20 cellular contexts compared by ENCODE assay signal in the genomic region with DNA sequence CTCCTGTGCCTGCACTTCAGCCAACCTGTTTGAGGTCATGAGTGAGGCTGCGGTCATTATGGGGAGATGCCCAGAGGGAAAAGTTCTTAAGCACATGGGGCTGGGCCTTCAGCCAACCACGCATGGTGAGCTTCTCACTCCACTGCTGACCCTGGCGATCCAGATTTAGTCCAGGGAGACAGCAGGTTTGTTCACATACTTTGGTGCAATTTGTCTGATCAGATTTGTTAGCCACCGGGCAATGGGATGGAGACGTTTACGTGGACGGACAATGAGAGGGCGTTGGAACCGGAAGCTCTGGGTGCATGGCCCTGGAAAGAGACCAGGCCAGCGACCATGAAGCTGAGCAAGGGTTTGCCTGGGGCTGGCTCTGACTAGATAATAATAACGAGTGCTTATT. TPM values are rescaled to one million over a fixed set of nuclear protein-coding genes. Genes with fewer than 3 reads are reported as not detected.
DNase-seq lines count a peak whose midpoint lies in the region; ATAC-seq and TF ChIP-seq lines count a peak whose summit lies in the region.
"Had no signal": no experiment of that assay in that cellular context is flagged by ENCODE, and none has a peak within 500 bp of the region (broad histone marks: within the 10 kb centered on the region; RNA-seq: fewer than 3 reads in every experiment).

No MANE protein-coding gene starts in this region.

- no peak overlapping the region for H2BK120ac ChIP-seq in trophoblast cell (ENCODE audit: insufficient read depth, low read length, poor library complexity)

- H3K4me2 ChIP-seq in OCI-LY1 (ENCODE audit: low read length) (no peak overlapping the region), trophoblast cell (ENCODE audit: low read length) (no peak overlapping the region)
- H3K4me2 ChIP-seq: BLaER1 had no signal

- H3K14ac ChIP-seq in trophoblast cell (ENCODE audit: low read length) = no peak overlapping the region

- H3F3A ChIP-seq in OCI-LY1 (ENCODE audit: insufficient read depth, low read length) = peaks cover 6% of the 10 kb centered on the region; the same call in 1 of the 2 replicates

- H3K27me3 Mint-ChIP-seq in activated naive CD4-positive, alpha-beta T cell treated with anti-CD3 and anti-CD28 coated beads, Interleukin-2, amount 50 U/mL, for 24 hours = no peaks in the 10 kb centered on the region
- H3K27me3 Mint-ChIP-seq: CD4-positive, alpha-beta memory T cell had no signal

- no peak overlapping the region for H3K18ac ChIP-seq in trophoblast cell (ENCODE audit: low read length)

- no peak overlapping the region for H2BK12ac ChIP-seq in trophoblast cell (ENCODE audit: low read length)

- H3K4me1 ChIP-seq in OCI-LY1 (ENCODE audit: insufficient read depth, low read length, severe bottlenecking) (peaks cover 30% of the 10 kb centered on the region), trophoblast cell (ENCODE audit: control insufficient read depth in 1 of 2, insufficient read depth in 2 of 2, low read length in 2 of 2) (no peaks in the 10 kb centered on the region)
- H3K4me1 ChIP-seq: BLaER1, HAP-1 had no signal

- peaks cover 3% of the 10 kb centered on the region; the same call in 1 of the 2 replicates for H3K9me3 ChIP-seq in OCI-LY1 (ENCODE audit: low read length)
- peaks cover 5% of the 10 kb centered on the region for H3K9me3 ChIP-seq in trophoblast cell (ENCODE audit: insufficient read depth, low read depth, low read length)
- H3K9me3 ChIP-seq: BLaER1, HAP-1 had no signal

- H2AK5ac ChIP-seq in trophoblast cell (ENCODE audit: low read length) = no peak overlapping the region

- H3K4me3 Mint-ChIP-seq in activated naive CD4-positive, alpha-beta T cell treated with anti-CD3 and anti-CD28 coated beads, Interleukin-2, amount 50 U/mL, for 24 hours = no peak overlapping the region
- H3K4me3 Mint-ChIP-seq: CD14-positive monocyte; CD4-positive, alpha-beta memory T cell had no signal

- no peak overlapping the region for H3K23ac ChIP-seq in trophoblast cell (ENCODE audit: low read length)

- peak overlapping the region; percentile 71 for H3K27ac Mint-ChIP-seq in activated naive CD4-positive, alpha-beta T cell treated with anti-CD3 and anti-CD28 coated beads, Interleukin-2, amount 50 U/mL, for 24 hours
- peak overlapping the region in 1 of 2 donors; percentile 9 for H3K27ac Mint-ChIP-seq in activated naive CD4-positive, alpha-beta T cell treated with anti-CD3 and anti-CD28 coated beads, Interleukin-2, amount 50 U/mL, for 72 hours

- no peaks in the 10 kb centered on the region for H3K79me2 ChIP-seq in OCI-LY1 (ENCODE audit: insufficient read depth, low read length)
- H3K79me2 ChIP-seq in trophoblast cell (ENCODE audit: control insufficient read depth, insufficient read depth, low read length, poor library complexity) = no peaks in the 10 kb centered on the region

- 0 out of 2 replicates have a peak, but pooled peaks have one; percentile 2 for TF ChIP-seq CTCF in OCI-LY1 (IDR thresholded peaks at IDR 0.05; ENCODE audit: low read length)
- no peak for TF ChIP-seq CTCF in GM13976 (IDR thresholded peaks at IDR 0.05; ENCODE audit: borderline replicate concordance, control extremely low read depth, extremely low read depth, insufficient read depth, missing control alignments)

- no peak overlapping the region for H4K8ac ChIP-seq in trophoblast cell (ENCODE audit: low read depth, low read length)

- H4K20me1 ChIP-seq in OCI-LY1 (ENCODE audit: insufficient read depth, low read length) = no peaks in the 10 kb centered on the region
- H4K20me1 ChIP-seq: BLaER1 had no signal

- no peak for DNase-seq in activated naive CD4-positive, alpha-beta T cell treated with anti-CD3 and anti-CD28 coated beads, Interleukin-2, amount 50 U/mL, for 72 hours (ENCODE audit: low spot score in 2 of 2)
- DNase-seq in myocyte (ENCODE audit: low read depth) = peak; percentile 5
- DNase-seq in trophoblast cell = peak; percentile 40 to 79
- no peak for DNase-seq in retina
- DNase-seq in GM13976 (ENCODE audit: low spot score) = no peak
- DNase-seq: ACHN; AML-193; CD4-positive, alpha-beta memory T cell; DMS153; DMS79; GDM1; GM23248 had no signal

- H3K27ac ChIP-seq in OCI-LY1 (ENCODE audit: low read depth, low read length, poor library complexity, severe bottlenecking) (peak overlapping the region; percentile 92), trophoblast cell (ENCODE audit: low read depth, low read length) (no peak overlapping the region)
- H3K27ac ChIP-seq: BLaER1, GM23248, HL-60 had no signal

- H3K79me1 ChIP-seq in trophoblast cell (ENCODE audit: low read length) = no peaks in the 10 kb centered on the region

- in situ Hi-C loops in GM13976 (cut with MboI; ENCODE audit: low sequenced_read_pairs, unreplicated experiment) = no loop called here

- H3K9me3 Mint-ChIP-seq in activated naive CD4-positive, alpha-beta T cell treated with anti-CD3 and anti-CD28 coated beads, Interleukin-2, amount 50 U/mL, for 24 hours = no peaks in the 10 kb centered on the region
- peaks cover 0 to 13% of the 10 kb centered on the region in 2 donors for H3K9me3 Mint-ChIP-seq in activated naive CD4-positive, alpha-beta T cell treated with anti-CD3 and anti-CD28 coated beads, Interleukin-2, amount 50 U/mL, for 72 hours

- H3K9me2 ChIP-seq in OCI-LY1 (ENCODE audit: low read depth, low read length) = no peaks in the 10 kb centered on the region

- no peak overlapping the region for H4K91ac ChIP-seq in trophoblast cell (ENCODE audit: low read depth, low read length)

- H3K27me3 ChIP-seq in OCI-LY1 (ENCODE audit: insufficient read depth, low read length) (no peaks in the 10 kb centered on the region), trophoblast cell (ENCODE audit: insufficient read depth, low read length) (no peaks in the 10 kb centered on the region)
- H3K27me3 ChIP-seq: BLaER1 had no signal

- no CpG with 5 or more reads among the region's 11 CpGs for WGBS in trophoblast cell (ENCODE audit: extremely low coverage, insufficient coverage, insufficient read length)

- H3K4me3 ChIP-seq in OCI-LY1 (ENCODE audit: low read depth, low read length, poor library complexity, severe bottlenecking) (no peak overlapping the region), trophoblast cell (ENCODE audit: low read depth, low read length) (no peak overlapping the region)
- H3K4me3 ChIP-seq: BLaER1, GM23248, HAP-1, K562 had no signal

- no peaks in the 10 kb centered on the region for H3K4me1 Mint-ChIP-seq in activated naive CD4-positive, alpha-beta T cell treated with anti-CD3 and anti-CD28 coated beads, Interleukin-2, amount 50 U/mL, for 24 hours

- no peak for ATAC-seq in activated naive CD4-positive, alpha-beta T cell treated with anti-CD3 and anti-CD28 coated beads, Interleukin-2, amount 50 U/mL, for 72 hours
- ATAC-seq in GM19035 (IDR thresholded peaks at IDR 0.05; ENCODE audit: unreplicated experiment) = no peak
- ATAC-seq: K562 had no signal

- H3K4ac ChIP-seq in trophoblast cell (ENCODE audit: low read depth, low read length) = no peak overlapping the region

- no peak overlapping the region for H4K12ac ChIP-seq in trophoblast cell (ENCODE audit: low read depth, low read length)

- H3K9ac ChIP-seq in OCI-LY1 (ENCODE audit: low read length) (no peak overlapping the region; the same call in 1 of the 2 replicates), trophoblast cell (ENCODE audit: low read length) (no peak overlapping the region)
- H3K9ac ChIP-seq: BLaER1, GM23248 had no signal

- H2AFZ ChIP-seq in OCI-LY1 (ENCODE audit: low read length) = no peak overlapping the region
- H2AFZ ChIP-seq in trophoblast cell (ENCODE audit: insufficient read depth, low read length, poor library complexity) = no peak overlapping the region
- H2AFZ ChIP-seq: GM23248 had no signal

- no peaks in the 10 kb centered on the region for H3K36me3 Mint-ChIP-seq in activated naive CD4-positive, alpha-beta T cell treated with anti-CD3 and anti-CD28 coated beads, Interleukin-2, amount 50 U/mL, for 24 hours
- peaks cover 0 to 10% of the 10 kb centered on the region in 2 donors for H3K36me3 Mint-ChIP-seq in activated naive CD4-positive, alpha-beta T cell treated with anti-CD3 and anti-CD28 coated beads, Interleukin-2, amount 50 U/mL, for 72 hours
- H3K36me3 Mint-ChIP-seq: CD4-positive, alpha-beta memory T cell had no signal

- no peak overlapping the region for H2BK5ac ChIP-seq in trophoblast cell (ENCODE audit: low read depth, low read length, poor library complexity)

- no peaks in the 10 kb centered on the region for H3K36me3 ChIP-seq in OCI-LY1 (ENCODE audit: insufficient read depth, low read length)
- H3K36me3 ChIP-seq in trophoblast cell (ENCODE audit: control insufficient read depth in 1 of 2, insufficient read depth in 2 of 2, low read length in 2 of 2) = no peaks in the 10 kb centered on the region
- H3K36me3 ChIP-seq: BLaER1, HAP-1 had no signal

RNA-seq across cellular contexts. Expression of a gene that starts 56.2 kb away (rescaled TPM):
- total RNA-seq in activated naive CD4-positive, alpha-beta T cell treated with anti-CD3 and anti-CD28 coated beads, Interleukin-2, amount 50 U/mL, for 72 hours = 100 to 1,000 TPM in 1 of 2 donors, 10 to 100 TPM in 1; 76.0 to 216 TPM
- total RNA-seq in myocyte = 7.4 TPM in 1 of 2 replicates, not detected in the other
- polyA plus RNA-seq in myocyte (2012) = 3.4 TPM
- 29.5 and 29.8 TPM in 2 replicates for polyA plus RNA-seq in trophoblast cell (2013)

Comparison
In these comparisons a context has a peak if more than half of its experiments do, and no peak if none do; other contexts are left out.
1. DNase-seq: peak in myocyte (single experiment) and trophoblast cell (2 of 2); none in activated naive CD4-positive, alpha-beta T cell treated with anti-CD3 and anti-CD28 coated beads, Interleukin-2, amount 50 U/mL, for 72 hours (0 of 2), retina (single experiment) and GM13976 (single experiment).